ENCODE assay signal across 1 cellular context in genomic region chr7:130371059-130371458, GRCh38.
TF ChIP-seq lines count a peak whose summit lies in the region.

No MANE protein-coding gene starts in this region.

TF ChIP-seq in GM12878, 131 proteins besides CTCF, POLR2A, EP300 and RAD21 (continued from another document):
- TF ChIP-seq CHD1 (IDR thresholded peaks at IDR 0.05; ENCODE audit: low read depth, low read length), result no peak
- no peak for TF ChIP-seq CBX3 (IDR thresholded peaks at IDR 0.05; ENCODE audit: borderline replicate concordance, low read depth)
- TF ChIP-seq REST (IDR thresholded peaks at IDR 0.05; ENCODE audit: low read depth, low read length), result no peak
